Comparison of ENCODE assay signal across 9 cellular contexts in genomic region chr4:154503598-154503997, GRCh38. TPM values are rescaled to one million over a fixed set of nuclear protein-coding genes. Genes with fewer than 3 reads are reported as not detected.
DNase-seq lines count a peak whose midpoint lies in the region; ATAC-seq and TF ChIP-seq lines count a peak whose summit lies in the region.
"Had no signal": no experiment of that assay in that cellular context is flagged by ENCODE, and none has a peak within 500 bp of the region (broad histone marks: within the 10 kb centered on the region; RNA-seq: fewer than 3 reads in every experiment).

No MANE protein-coding gene starts in this region.

- POLR2A ChIA-PET in AG04449 (lab: Yijun Ruan, JAX) = no interaction called here

- peaks cover 11% of the 10 kb centered on the region for H3K4me1 ChIP-seq in RWPE2 (ENCODE audit: insufficient read depth, poor library complexity, severe bottlenecking)

- peaks cover 8% of the 10 kb centered on the region for H3K27me3 ChIP-seq in RWPE2 (ENCODE audit: insufficient read depth, poor library complexity, severe bottlenecking)

- no peak for DNase-seq in AG04449 (ENCODE audit: low read depth, low spot score)
- no peak for DNase-seq in RWPE2 (ENCODE audit: low spot score)
- DNase-seq in glomerular visceral epithelial cell (ENCODE audit: extremely low spot score) = peak; percentile 11
- DNase-seq in activated naive CD4-positive, alpha-beta T cell treated with anti-CD3 and anti-CD28 coated beads, Interleukin-2, amount 50 U/mL, for 72 hours (ENCODE audit: low spot score in 2 of 2) = no peak
- DNase-seq in GDM1 (lab: John Stamatoyannopoulos, UW) = no peak
- no peak for DNase-seq in AG20443 (ENCODE audit: low spot score)
- DNase-seq: SHP77 treated with DMSO at 0.1 percent for 48 hours had no signal

- H3K9me3 ChIP-seq in RWPE2 (ENCODE audit: severe bottlenecking) = no peaks in the 10 kb centered on the region

- CTCF ChIA-PET in AG04449 (lab: Yijun Ruan, JAX) = no interaction called here

- ATAC-seq in GM18868 (IDR thresholded peaks at IDR 0.05; ENCODE audit: unreplicated experiment) (peak; percentile 43), RWPE2 (ENCODE audit: low read depth) (0 out of 3 replicates have a peak, but pooled peaks have one; percentile 42), HG03520 (IDR thresholded peaks at IDR 0.05; ENCODE audit: unreplicated experiment) (no peak)
- ATAC-seq in activated naive CD4-positive, alpha-beta T cell treated with anti-CD3 and anti-CD28 coated beads, Interleukin-2, amount 50 U/mL, for 72 hours = no peak

- H3K27ac Mint-ChIP-seq in activated naive CD4-positive, alpha-beta T cell treated with anti-CD3 and anti-CD28 coated beads, Interleukin-2, amount 50 U/mL, for 72 hours = no peak overlapping the region

- no peaks in the 10 kb centered on the region for H3K36me3 Mint-ChIP-seq in activated naive CD4-positive, alpha-beta T cell treated with anti-CD3 and anti-CD28 coated beads, Interleukin-2, amount 50 U/mL, for 72 hours

- no peaks in the 10 kb centered on the region for H3K36me3 ChIP-seq in RWPE2 (ENCODE audit: low read depth)

- H3K9me3 Mint-ChIP-seq in activated naive CD4-positive, alpha-beta T cell treated with anti-CD3 and anti-CD28 coated beads, Interleukin-2, amount 50 U/mL, for 72 hours = no peaks in the 10 kb centered on the region

- H3K27ac ChIP-seq in RWPE2 (ENCODE audit: poor library complexity, severe bottlenecking) = no peak overlapping the region

- peak; percentile 36 for TF ChIP-seq CTCF in AG04449 (IDR thresholded peaks at IDR 0.05; ENCODE audit: insufficient read depth, low read length, missing control alignments)
- TF ChIP-seq CTCF in RWPE2 (IDR thresholded peaks at IDR 0.05; ENCODE audit: poor library complexity, severe bottlenecking) = peak; percentile 73

- H3K4me3 ChIP-seq in AG04449 (ENCODE audit: low read depth, low read length) (no peak overlapping the region), RWPE2 (ENCODE audit: severe bottlenecking) (no peak overlapping the region)

RNA-seq across cellular contexts. Expression of gene DCHS2, which starts 12.0 kb away (rescaled TPM):
- total RNA-seq in activated naive CD4-positive, alpha-beta T cell treated with anti-CD3 and anti-CD28 coated beads, Interleukin-2, amount 50 U/mL, for 72 hours = not detected

RNA-seq across cellular contexts. Expression of gene PLRG1, which starts 46.6 kb away (rescaled TPM):
- 10 to 100 TPM; 92.6 to 100.0 TPM for total RNA-seq in activated naive CD4-positive, alpha-beta T cell treated with anti-CD3 and anti-CD28 coated beads, Interleukin-2, amount 50 U/mL, for 72 hours

RNA-seq across cellular contexts. Expression of gene FGB, which starts 59.2 kb away (rescaled TPM):
- total RNA-seq in activated naive CD4-positive, alpha-beta T cell treated with anti-CD3 and anti-CD28 coated beads, Interleukin-2, amount 50 U/mL, for 72 hours = not detected

Comparison
In these comparisons a context has a peak if more than half of its experiments do, and no peak if none do; other contexts are left out.
1. ATAC-seq: peak in GM18868 (single experiment) and RWPE2 (single experiment); none in activated naive CD4-positive, alpha-beta T cell treated with anti-CD3 and anti-CD28 coated beads, Interleukin-2, amount 50 U/mL, for 72 hours (0 of 2) and HG03520 (single experiment).